2 cellular contexts compared by ENCODE assay signal in the genomic region with DNA sequence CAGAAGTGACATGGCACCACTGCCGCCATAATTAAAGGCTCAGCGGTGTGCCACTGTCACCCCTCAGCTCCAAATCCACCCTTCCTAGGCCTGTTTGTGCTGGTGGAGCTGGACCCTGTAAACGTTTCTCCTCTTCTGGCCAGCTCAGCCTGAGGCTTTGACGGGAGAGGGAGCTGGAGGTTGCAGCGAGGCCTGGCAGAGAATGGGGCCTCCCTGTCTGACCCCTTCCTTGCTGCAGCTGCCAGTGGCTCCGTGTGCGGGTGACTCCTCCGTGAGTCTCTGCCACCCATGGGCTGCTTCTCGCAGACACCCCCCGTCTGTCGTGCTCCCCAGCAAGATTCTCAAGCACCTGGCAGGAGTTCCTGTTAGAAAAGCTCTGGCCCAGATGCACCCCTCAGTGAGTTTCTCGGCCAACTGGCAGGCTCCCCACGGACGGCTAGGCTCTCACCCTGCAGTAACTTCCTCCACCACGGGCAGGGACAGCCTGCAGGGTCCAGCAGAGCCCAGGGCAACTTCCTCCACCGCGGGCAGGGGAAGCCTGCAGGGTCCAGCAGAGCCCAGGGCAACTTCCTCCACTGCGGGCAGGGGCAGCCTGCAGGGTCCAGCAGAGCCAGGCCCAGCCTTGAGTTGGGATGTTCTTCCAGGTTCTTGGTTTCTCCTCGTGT.
TF ChIP-seq lines count a peak whose summit lies in the region.

No MANE protein-coding gene starts in this region.

TF ChIP-seq in IMR-90, 13 proteins besides CTCF, POLR2A, EP300 and RAD21:
- TF ChIP-seq, protein P1, sequence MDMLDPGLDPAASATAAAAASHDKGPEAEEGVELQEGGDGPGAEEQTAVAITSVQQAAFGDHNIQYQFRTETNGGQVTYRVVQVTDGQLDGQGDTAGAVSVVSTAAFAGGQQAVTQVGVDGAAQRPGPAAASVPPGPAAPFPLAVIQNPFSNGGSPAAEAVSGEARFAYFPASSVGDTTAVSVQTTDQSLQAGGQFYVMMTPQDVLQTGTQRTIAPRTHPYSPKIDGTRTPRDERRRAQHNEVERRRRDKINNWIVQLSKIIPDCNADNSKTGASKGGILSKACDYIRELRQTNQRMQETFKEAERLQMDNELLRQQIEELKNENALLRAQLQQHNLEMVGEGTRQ (IDR thresholded peaks at IDR 0.05; ENCODE audit: low read depth, low read length): no peak
- TF ChIP-seq CEBPB (IDR thresholded peaks at IDR 0.05; ENCODE audit: low read depth, low read length): no peak
- no peak for TF ChIP-seq MAZ (IDR thresholded peaks at IDR 0.05; ENCODE audit: borderline replicate concordance, low read depth, low read length)
- TF ChIP-seq, protein P2, sequence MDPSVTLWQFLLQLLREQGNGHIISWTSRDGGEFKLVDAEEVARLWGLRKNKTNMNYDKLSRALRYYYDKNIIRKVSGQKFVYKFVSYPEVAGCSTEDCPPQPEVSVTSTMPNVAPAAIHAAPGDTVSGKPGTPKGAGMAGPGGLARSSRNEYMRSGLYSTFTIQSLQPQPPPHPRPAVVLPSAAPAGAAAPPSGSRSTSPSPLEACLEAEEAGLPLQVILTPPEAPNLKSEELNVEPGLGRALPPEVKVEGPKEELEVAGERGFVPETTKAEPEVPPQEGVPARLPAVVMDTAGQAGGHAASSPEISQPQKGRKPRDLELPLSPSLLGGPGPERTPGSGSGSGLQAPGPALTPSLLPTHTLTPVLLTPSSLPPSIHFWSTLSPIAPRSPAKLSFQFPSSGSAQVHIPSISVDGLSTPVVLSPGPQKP (IDR thresholded peaks at IDR 0.05; ENCODE audit: borderline replicate concordance, low read depth, low read length): no peak
- TF ChIP-seq BHLHE40 (IDR thresholded peaks at IDR 0.05; ENCODE audit: low read depth, low read length): no peak
- TF ChIP-seq NFE2L2 (IDR thresholded peaks at IDR 0.05; ENCODE audit: low read depth, low read length): no peak
- TF ChIP-seq FOS (IDR thresholded peaks at IDR 0.05; ENCODE audit: low read depth, low read length): no peak
- TF ChIP-seq MXI1 (IDR thresholded peaks at IDR 0.05; ENCODE audit: borderline replicate concordance, low read depth, low read length): no peak
- no peak for TF ChIP-seq SMC3 (IDR thresholded peaks at IDR 0.05; ENCODE audit: low read depth, low read length)
- no peak for TF ChIP-seq RFX5 (IDR thresholded peaks at IDR 0.05; ENCODE audit: low read depth, low read length)
- TF ChIP-seq RCOR1 (IDR thresholded peaks at IDR 0.05; ENCODE audit: insufficient replicate concordance, low read length): no peak
- TF ChIP-seq CHD1 (IDR thresholded peaks at IDR 0.05; ENCODE audit: low read depth, low read length): no peak
- TF ChIP-seq MAFK (IDR thresholded peaks at IDR 0.05; ENCODE audit: low read depth, low read length): no peak

TF ChIP-seq in WTC11, 78 proteins besides CTCF, POLR2A, EP300 and RAD21:
- TF ChIP-seq CREB1 (CRISPR knock-in tag; IDR thresholded peaks at IDR 0.05): no peak
- 0 out of 2 replicates have a peak, but pooled peaks have one; percentile 41 for TF ChIP-seq NR2C2 (CRISPR knock-in tag; IDR thresholded peaks at IDR 0.05)
